Comparison of ENCODE assay signal across 8 cellular contexts in the genomic region with DNA sequence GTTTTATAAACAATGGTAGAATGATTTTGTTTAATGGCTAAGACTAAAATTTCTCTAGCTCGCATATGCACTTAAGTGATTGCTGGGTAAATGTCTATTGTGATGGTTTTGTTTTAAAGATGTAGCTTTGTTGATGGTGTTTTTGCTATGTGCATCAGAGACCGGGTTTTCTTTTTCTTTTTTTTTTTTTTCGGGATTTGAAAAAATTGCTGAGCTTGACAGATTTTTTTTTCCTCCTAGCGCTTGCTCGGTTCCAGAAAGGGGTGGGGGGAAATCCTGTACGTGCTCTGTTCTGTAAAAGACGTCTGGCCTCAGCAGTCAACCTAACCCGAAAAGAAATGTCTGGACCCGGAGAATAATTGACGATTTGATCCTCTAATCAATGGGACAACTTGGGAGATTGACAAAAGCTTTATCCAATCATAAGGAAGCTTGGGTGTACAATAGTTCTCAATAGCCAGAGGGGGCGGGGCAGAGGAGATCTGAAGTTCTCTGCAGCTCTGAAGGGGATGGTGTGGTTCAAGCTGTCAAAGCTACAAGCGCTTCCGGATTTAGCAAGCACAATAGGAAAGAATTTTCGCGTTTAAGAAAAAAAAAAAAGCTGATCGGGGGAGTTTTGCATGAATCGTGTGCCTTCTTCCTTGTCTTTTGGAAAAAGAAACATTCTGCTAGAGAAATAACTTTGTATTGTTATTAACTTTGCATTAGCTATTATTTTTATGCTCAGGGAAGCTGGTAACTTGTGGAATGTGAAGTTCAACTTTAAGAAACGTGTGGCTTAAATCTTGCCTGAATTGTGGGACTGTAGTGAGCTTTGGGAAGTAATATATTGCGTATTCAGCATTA. TPM values are rescaled to one million over a fixed set of nuclear protein-coding genes. Genes with fewer than 3 reads are reported as not detected.
DNase-seq lines count a peak whose midpoint lies in the region; ATAC-seq and TF ChIP-seq lines count a peak whose summit lies in the region.

No MANE protein-coding gene starts in this region.

- ATAC-seq in activated naive CD8-positive, alpha-beta T cell treated with anti-CD3 and anti-CD28 coated beads, Interleukin-2, amount 10 ng/mL, durations not matched to agents 7 days and 5 days (ENCODE audit: low read depth): peak; percentile 85
- ATAC-seq in omental fat pad (ENCODE audit: low FRiP score): peak; percentile 65

- H3F3A ChIP-seq in DOHH2 (ENCODE audit: control insufficient read depth, insufficient read depth) (peaks cover 47% of the 10 kb centered on the region), SK-N-SH (replicated peaks; ENCODE audit: insufficient read depth) (peaks cover 34% of the 10 kb centered on the region)

- peaks cover 48% of the 10 kb centered on the region for H3K4me1 ChIP-seq in DOHH2 (ENCODE audit: control insufficient read depth, low read length)
- H3K4me1 ChIP-seq in SK-N-SH (ENCODE audit: control insufficient read depth in 1 of 2, insufficient read depth in 2 of 2, low read depth in 1 of 2, low read length in 1 of 2): peaks cover 31 to 33% of the 10 kb centered on the region in 2 experiments
- peaks cover 44% of the 10 kb centered on the region for H3K4me1 ChIP-seq in testis

- TF ChIP-seq RAD21 in SK-N-SH (IDR thresholded peaks at IDR 0.05; ENCODE audit: low read length): no peak

- POLR2A ChIA-PET in SK-N-SH (lab: Yijun Ruan, JAX): interaction anchor here (0.7 to 2.9 kb wide), 5 partner anchors 17 to 190 kb away, joined by 3 to 14 read pairs (median 3); no protein-coding TSS in a partner anchor
- POLR2A ChIA-PET in activated naive CD8-positive, alpha-beta T cell treated with anti-CD3 and anti-CD28 coated beads, Interleukin-2, amount 10 ng/mL, durations not matched to agents 7 days and 5 days (lab: Charles Lee): interaction anchor here (0.5 to 2.9 kb wide), 8 partner anchors 13 to 1363 kb away, joined by 3 to 24 read pairs (median 4); partner anchors contain the start of gene TM2D1

- H3K4me3 ChIP-seq in DOHH2 (ENCODE audit: low read length) (peak overlapping the region; percentile 90), HFF-Myc (replicated peaks; ENCODE audit: low read depth, low read length) (peak overlapping the region; percentile 55), SK-N-SH (ENCODE audit: low read depth in 2 of 2, low read length in 1 of 2) (peak overlapping the region; percentile 60 to 76), testis (peak overlapping the region; percentile 51 to 76)

- CTCF ChIA-PET in SK-N-SH (lab: Yijun Ruan, JAX): interaction anchor here (0.7 to 4.6 kb wide), 16 partner anchors 20 to 1109 kb away, joined by 3 to 43 read pairs (median 3); no protein-coding TSS in a partner anchor

- H3K36me3 Mint-ChIP-seq in activated naive CD8-positive, alpha-beta T cell treated with anti-CD3 and anti-CD28 coated beads, Interleukin-2, amount 10 ng/mL, durations not matched to agents 7 days and 5 days: peaks cover 1% of the 10 kb centered on the region

- no peaks in the 10 kb centered on the region for H3K9me3 Mint-ChIP-seq in activated naive CD8-positive, alpha-beta T cell treated with anti-CD3 and anti-CD28 coated beads, Interleukin-2, amount 10 ng/mL, durations not matched to agents 7 days and 5 days

- peak; percentile 100 for DNase-seq in HFF-Myc (ENCODE audit: extremely low read depth, low read depth)
- DNase-seq in NCI-H1048 (lab: John Stamatoyannopoulos, UW): peak; percentile 98
- peak; percentile 85 for DNase-seq in SK-N-SH
- DNase-seq in activated naive CD8-positive, alpha-beta T cell treated with anti-CD3 and anti-CD28 coated beads, Interleukin-2, amount 10 ng/mL, durations not matched to agents 7 days and 5 days: peak; percentile 77
- peak; percentile 73 to 97 (median 90) for DNase-seq in head of caudate nucleus
- peak; percentile 76 for DNase-seq in omental fat pad (ENCODE audit: low spot score)
- peak; percentile 97 for DNase-seq in testis

- peak overlapping the region; percentile 99 for H2AFZ ChIP-seq in SK-N-SH (ENCODE audit: low read depth)

- H3K36me3 ChIP-seq in DOHH2 (ENCODE audit: control insufficient read depth, low read length): no peaks in the 10 kb centered on the region
- H3K36me3 ChIP-seq in SK-N-SH (replicated peaks in 1 of 2; ENCODE audit: control insufficient read depth in 1 of 2, insufficient read depth in 2 of 2, low read length in 1 of 2): no peaks in the 10 kb centered on the region
- no peaks in the 10 kb centered on the region for H3K36me3 ChIP-seq in testis (ENCODE audit: low read depth, missing control alignments)

- 6% methylated on average over 19 of the region's 19 CpGs for WGBS in SK-N-SH (ENCODE audit: low lambda C conversion rate)
- WGBS in testis, 2 donors: 1% methylated on average over 19 of the region's 19 CpGs

- H3K27ac ChIP-seq in DOHH2 (ENCODE audit: low read depth, low read length) (peak overlapping the region; percentile 96), SK-N-SH (ENCODE audit: low read depth in 2 of 2, low read length in 1 of 2) (peak overlapping the region; percentile 80 to 98), testis (peak overlapping the region; percentile 51 to 67)

- peak overlapping the region; percentile 95 for H3K4me3 Mint-ChIP-seq in activated naive CD8-positive, alpha-beta T cell treated with anti-CD3 and anti-CD28 coated beads, Interleukin-2, amount 10 ng/mL, durations not matched to agents 7 days and 5 days

- H3K27me3 ChIP-seq in DOHH2 (ENCODE audit: control insufficient read depth, low read length) (no peaks in the 10 kb centered on the region), SK-N-SH (ENCODE audit: insufficient read depth) (no peaks in the 10 kb centered on the region), testis (no peaks in the 10 kb centered on the region)

- H3K9me3 ChIP-seq in DOHH2 (ENCODE audit: control insufficient read depth, insufficient read depth, low read length): no peaks in the 10 kb centered on the region
- no peaks in the 10 kb centered on the region for H3K9me3 ChIP-seq in SK-N-SH
- no peaks in the 10 kb centered on the region for H3K9me3 ChIP-seq in testis

- H3K27me3 Mint-ChIP-seq in activated naive CD8-positive, alpha-beta T cell treated with anti-CD3 and anti-CD28 coated beads, Interleukin-2, amount 10 ng/mL, durations not matched to agents 7 days and 5 days: peaks cover 39% of the 10 kb centered on the region

- intact Hi-C loops in head of caudate nucleus (cut with DNase I): loop anchor here (2.0 kb wide), 1 partner anchor 107 kb away; no protein-coding TSS in a partner anchor
- intact Hi-C loops in testis (cut with DNase I; ENCODE audit: low total_unique reads): no loop called here

- peak overlapping the region; percentile 98 for H3K27ac Mint-ChIP-seq in activated naive CD8-positive, alpha-beta T cell treated with anti-CD3 and anti-CD28 coated beads, Interleukin-2, amount 10 ng/mL, durations not matched to agents 7 days and 5 days

- no peaks in the 10 kb centered on the region for H4K20me1 ChIP-seq in DOHH2 (ENCODE audit: control insufficient read depth, insufficient read depth, low read depth, low read length)
- no peaks in the 10 kb centered on the region for H4K20me1 ChIP-seq in SK-N-SH (ENCODE audit: insufficient read depth)

- peak overlapping the region; percentile 98 for H3K4me2 ChIP-seq in DOHH2 (ENCODE audit: low read length)
- peak overlapping the region; percentile 82 for H3K4me2 ChIP-seq in SK-N-SH

- peaks cover 13% of the 10 kb centered on the region for H3K79me2 ChIP-seq in DOHH2 (ENCODE audit: control insufficient read depth, low read length)
- H3K79me2 ChIP-seq in SK-N-SH (ENCODE audit: insufficient read depth): no peaks in the 10 kb centered on the region

- TF ChIP-seq POLR2A in testis (IDR thresholded peaks at IDR 0.05): no peak

- peak overlapping the region; percentile 64 for H3K9ac ChIP-seq in SK-N-SH

- no peak for TF ChIP-seq CTCF in DOHH2 (IDR thresholded peaks at IDR 0.05; ENCODE audit: low read depth, low read length, poor library complexity, severe bottlenecking)
- TF ChIP-seq CTCF in HFF-Myc (IDR thresholded peaks at IDR 0.05; ENCODE audit: low read depth, low read length, missing control alignments): no peak
- no peak for TF ChIP-seq CTCF in SK-N-SH (IDR thresholded peaks at IDR 0.05)
- TF ChIP-seq CTCF in omental fat pad (IDR thresholded peaks at IDR 0.05): no peak
- no peak for TF ChIP-seq CTCF in testis (IDR thresholded peaks at IDR 0.05)

- H3K9me2 ChIP-seq in DOHH2 (replicated peaks; ENCODE audit: control insufficient read depth, low read length) (no peaks in the 10 kb centered on the region), SK-N-SH (no peaks in the 10 kb centered on the region)

- TF ChIP-seq EP300 in SK-N-SH (IDR thresholded peaks at IDR 0.05; ENCODE audit: borderline replicate concordance in 1 of 2, low read depth in 1 of 2, low read length in 1 of 2): no peak

- peaks cover 38% of the 10 kb centered on the region for H3K4me1 Mint-ChIP-seq in activated naive CD8-positive, alpha-beta T cell treated with anti-CD3 and anti-CD28 coated beads, Interleukin-2, amount 10 ng/mL, durations not matched to agents 7 days and 5 days

TF ChIP-seq in SK-N-SH, 30 proteins besides CTCF, POLR2A, EP300 and RAD21 (continues in another document):
- TF ChIP-seq MAX (IDR thresholded peaks at IDR 0.05; ENCODE audit: low read depth) (peak; percentile 26; the same call in 1 of the 2 replicates), TCF12 (IDR thresholded peaks at IDR 0.05) (no peak), TEAD4 (IDR thresholded peaks at IDR 0.05; ENCODE audit: borderline replicate concordance, insufficient read depth) (no peak), RXRA (IDR thresholded peaks at IDR 0.05; ENCODE audit: borderline replicate concordance, low read depth) (no peak)
- TF ChIP-seq, protein P1, sequence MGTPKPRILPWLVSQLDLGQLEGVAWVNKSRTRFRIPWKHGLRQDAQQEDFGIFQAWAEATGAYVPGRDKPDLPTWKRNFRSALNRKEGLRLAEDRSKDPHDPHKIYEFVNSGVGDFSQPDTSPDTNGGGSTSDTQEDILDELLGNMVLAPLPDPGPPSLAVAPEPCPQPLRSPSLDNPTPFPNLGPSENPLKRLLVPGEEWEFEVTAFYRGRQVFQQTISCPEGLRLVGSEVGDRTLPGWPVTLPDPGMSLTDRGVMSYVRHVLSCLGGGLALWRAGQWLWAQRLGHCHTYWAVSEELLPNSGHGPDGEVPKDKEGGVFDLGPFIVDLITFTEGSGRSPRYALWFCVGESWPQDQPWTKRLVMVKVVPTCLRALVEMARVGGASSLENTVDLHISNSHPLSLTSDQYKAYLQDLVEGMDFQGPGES (IDR thresholded peaks at IDR 0.05; ENCODE audit: low read depth, low read length): peak; percentile 49

RNA-seq across cellular contexts. Expression of gene NFIA, which starts 4.5 kb away (rescaled TPM):
- 3.3 and 4.1 TPM in 2 replicates for polyA plus RNA-seq in SK-N-SH (2012; rRNA removed)
- polyA plus RNA-seq in SK-N-SH (2012; cell fraction: cytosol; rRNA removed): 2.1 and 2.7 TPM in 2 replicates
- polyA plus RNA-seq in SK-N-SH (2012; cell fraction: nucleus; rRNA removed): 1.6 and 3.1 TPM in 2 replicates
- total RNA-seq in activated naive CD8-positive, alpha-beta T cell treated with anti-CD3 and anti-CD28 coated beads, Interleukin-2, amount 10 ng/mL, durations not matched to agents 7 days and 5 days: 1 to 10 TPM; 4.2 to 5.7 TPM
- 100 to 1,000 TPM in 1 of 4 donors, 10 to 100 TPM in 3; 61.1 to 159 (median 77.5) TPM for total RNA-seq in omental fat pad
- 10 to 100 TPM; 53.5 to 78.9 TPM for total RNA-seq in testis
- 11.6 TPM for polyA plus RNA-seq in testis (ENCODE audit: insufficient read depth, low read depth, low replicate concordance)

Comparison
In these comparisons a context has a peak if more than half of its experiments do, and no peak if none do; other contexts are left out.
1. Peak in every context shown above with its lines: DNase-seq, ATAC-seq, H3K4me3 ChIP-seq and H3K27ac ChIP-seq.
2. RNA of gene NFIA, which starts 4.5 kb away (total RNA-seq): 61.1 to 159 TPM in omental fat pad and 53.5 to 78.9 TPM in testis; 4.2 to 5.7 TPM in activated naive CD8-positive, alpha-beta T cell treated with anti-CD3 and anti-CD28 coated beads, Interleukin-2, amount 10 ng/mL, durations not matched to agents 7 days and 5 days; every median in the first group is over 4 times any median in the second.